In genomic region chr5:98735806-98736507, GRCh38 we compare ENCODE assay signal across 20 cellular contexts. TPM values are rescaled to one million over a fixed set of nuclear protein-coding genes. Genes with fewer than 3 reads are reported as not detected.
DNase-seq lines count a peak whose midpoint lies in the region; ATAC-seq and TF ChIP-seq lines count a peak whose summit lies in the region.
"Had no signal": no experiment of that assay in that cellular context is flagged by ENCODE, and none has a peak within 500 bp of the region (broad histone marks: within the 10 kb centered on the region; RNA-seq: fewer than 3 reads in every experiment).

No MANE protein-coding gene starts in this region.

- no peak overlapping the region for H3K4me3 ChIP-seq in fibroblast of lung (replicated peaks in 1 of 4; ENCODE audit: control extremely low read depth in 1 of 4, insufficient read depth in 1 of 4, low read depth in 3 of 4, low read length in 4 of 4)
- H3K4me3 ChIP-seq: BLaER1, heart right ventricle, transverse colon had no signal

- H4K20me1 ChIP-seq in fibroblast of lung (ENCODE audit: control insufficient read depth, extremely low read depth, insufficient read depth, low read length) = no peaks in the 10 kb centered on the region
- H4K20me1 ChIP-seq: BLaER1 had no signal

- TF ChIP-seq CTCF in fibroblast of lung (conservative IDR thresholded peaks at IDR 0.05 in 1 of 2, IDR thresholded peaks at IDR 0.05 in 1 of 2; ENCODE audit: low read depth in 1 of 2, low read length in 2 of 2) = no peak

- no peak overlapping the region for H3K9ac ChIP-seq in fibroblast of lung (ENCODE audit: insufficient read depth, low read length)
- H3K9ac ChIP-seq: BLaER1, parathyroid adenoma had no signal

- H2AFZ ChIP-seq in fibroblast of lung (ENCODE audit: low read length) = no peak overlapping the region
- H2AFZ ChIP-seq: parathyroid adenoma had no signal

- intact Hi-C loops in sciatic nerve (cut with DNase I) = no loop called here

- H3K27me3 ChIP-seq in fibroblast of lung (ENCODE audit: control insufficient read depth, insufficient read depth, low read length) = no peaks in the 10 kb centered on the region
- H3K27me3 ChIP-seq: BLaER1, transverse colon had no signal

- no peaks in the 10 kb centered on the region for H3K79me2 ChIP-seq in fibroblast of lung (ENCODE audit: control insufficient read depth, insufficient read depth, low read length)
- H3K79me2 ChIP-seq: parathyroid adenoma had no signal

- no peak overlapping the region for H3K4me2 ChIP-seq in fibroblast of lung (ENCODE audit: extremely low read depth, insufficient read depth, low read length)
- H3K4me2 ChIP-seq: BLaER1 had no signal

- H3K36me3 ChIP-seq in fibroblast of lung (ENCODE audit: control insufficient read depth, insufficient read depth, low read length) = no peaks in the 10 kb centered on the region
- H3K36me3 ChIP-seq: BLaER1, heart right ventricle, transverse colon had no signal

- peaks cover 4% of the 10 kb centered on the region for H3K4me1 ChIP-seq in fibroblast of lung (ENCODE audit: control insufficient read depth, extremely low read depth, insufficient read depth, low read length)
- H3K4me1 ChIP-seq: BLaER1, heart right ventricle, parathyroid adenoma, transverse colon had no signal

- peaks cover 2% of the 10 kb centered on the region for H3K9me3 ChIP-seq in fibroblast of lung (ENCODE audit: control insufficient read depth, insufficient read depth, low read depth, low read length)
- H3K9me3 ChIP-seq: transverse colon had no signal

- DNase-seq in EH (ENCODE audit: low read depth) = peak; percentile 71
- DNase-seq in NCI-H226 = peak; percentile 26
- peak; percentile 65 to 93 for DNase-seq in fibroblast of lung (ENCODE audit: low read depth in 2 of 2)
- DNase-seq in sciatic nerve (ENCODE audit: low spot score) = no peak
- DNase-seq in H4 (ENCODE audit: low spot score) = no peak
- DNase-seq in NCI-H1092 (lab: John Stamatoyannopoulos, UW) = no peak
- DNase-seq in GM19240 (ENCODE audit: insufficient read length, low spot score) = no peak
- DNase-seq: activated T-cell treated with anti-CD3 and anti-CD28 coated beads, Interleukin-2, amount 50 U/mL, for 48 hours; Calu3; H7; heart right ventricle; naive thymus-derived CD8-positive, alpha-beta T cell; NCI-H187; transverse colon had no signal

- ATAC-seq in sciatic nerve (peak; percentile 67), HG03378 (IDR thresholded peaks at IDR 0.05; ENCODE audit: unreplicated experiment) (no peak)
- ATAC-seq: naive thymus-derived CD8-positive, alpha-beta T cell; SK-N-SH treated with all-trans-retinoic acid at 6 μM for 48 hours; WTC11 had no signal

- peak overlapping the region; percentile 51 for H3K27ac ChIP-seq in fibroblast of lung (ENCODE audit: insufficient read depth, low read length)
- H3K27ac ChIP-seq: BLaER1, heart right ventricle, HL-60, parathyroid adenoma, transverse colon had no signal

RNA-seq across cellular contexts. Expression of gene RGMB, which starts 37.5 kb away (rescaled TPM):
- total RNA-seq in fibroblast of lung (38.3 and 81.6 TPM in 2 replicates), sciatic nerve (20.2 TPM)
- 115 and 185 TPM in 2 replicates for polyA plus RNA-seq in fibroblast of lung
- 75.7 and 119 TPM in 2 replicates for polyA plus RNA-seq in fibroblast of lung (2012)
- polyA minus RNA-seq in fibroblast of lung (ENCODE audit: low replicate concordance) = 331 and 431 TPM in 2 replicates
- total RNA-seq in H4 (2014; rRNA removed; shearing (Covaris generic)) = 9.2 and 14.3 TPM in 2 replicates

Comparison
In these comparisons a context has a peak if more than half of its experiments do, and no peak if none do; other contexts are left out.
1. DNase-seq: peak in EH (single experiment), NCI-H226 (single experiment) and fibroblast of lung (2 of 2); none in sciatic nerve (single experiment), H4 (single experiment), NCI-H1092 (single experiment) and GM19240 (single experiment).